In the genomic region with DNA sequence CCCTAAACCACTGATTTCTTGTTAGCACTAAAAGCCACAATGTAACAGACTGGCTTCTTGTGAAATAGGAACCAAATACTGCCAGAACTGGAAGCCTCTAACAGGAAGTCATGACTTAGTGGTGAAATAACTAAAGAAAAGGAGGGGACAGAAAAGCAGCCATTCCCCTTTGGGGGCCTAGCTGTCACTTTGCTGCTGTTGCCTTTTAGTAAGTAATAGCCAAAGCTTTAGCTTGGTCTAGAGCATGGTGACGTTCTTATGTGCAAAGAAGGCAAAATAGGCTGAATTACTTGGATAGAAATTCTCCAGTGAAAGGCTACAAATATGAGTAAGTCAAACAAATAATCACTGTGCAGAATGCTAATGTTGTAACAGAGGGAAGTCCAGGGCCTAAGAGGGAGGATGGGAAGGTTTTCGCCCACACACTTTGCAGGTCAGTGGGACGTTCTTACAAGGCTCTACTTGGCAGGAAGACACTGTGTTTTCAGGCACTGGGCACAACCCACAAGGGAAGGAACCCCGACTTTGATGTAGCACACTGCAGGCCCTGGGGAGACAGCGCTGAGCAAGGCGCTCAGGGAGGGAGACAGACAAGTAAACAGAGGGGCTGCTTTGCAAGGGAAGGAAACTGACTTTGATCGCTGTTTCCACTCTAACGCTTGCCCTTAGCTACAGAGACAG, we compare ENCODE assay signal across 8 cellular contexts. TPM values are rescaled to one million over a fixed set of nuclear protein-coding genes. Genes with fewer than 3 reads are reported as not detected.
A peak's percentile ranks its signal among the peaks of the same experiment; 100 is the strongest.
DNase-seq lines count a peak whose midpoint lies in the region; ATAC-seq lines count a peak whose summit lies in the region.

No MANE protein-coding gene starts in this region.

- DNase-seq in GM03348 (ENCODE audit: low spot score) = peak; percentile 23
- DNase-seq in NOMO-1 treated with dmso at 0.1 percent for 144 hours (lab: John Stamatoyannopoulos, UW; ENCODE audit: unreplicated experiment) = peak; percentile 68
- DNase-seq in central memory CD8-positive, alpha-beta T cell (ENCODE audit: low spot score in 2 of 2) = peak in 1 of 2 donors; percentile 44
- DNase-seq in naive thymus-derived CD8-positive, alpha-beta T cell = peak; percentile 19 to 71 (median 36)
- DNase-seq in ureter (ENCODE audit: low spot score) = no peak
- no peak for DNase-seq in NCI-H524 (lab: John Stamatoyannopoulos, UW)
- no peak for DNase-seq in NCI-H446 (lab: John Stamatoyannopoulos, UW)

- no peaks in the 10 kb centered on the region for H3K9me3 Mint-ChIP-seq in central memory CD8-positive, alpha-beta T cell
- H3K9me3 Mint-ChIP-seq in naive thymus-derived CD8-positive, alpha-beta T cell = no peaks in the 10 kb centered on the region

- ATAC-seq in central memory CD8-positive, alpha-beta T cell (replicated peaks; ENCODE audit: extremely low read depth, poor library complexity, severe bottlenecking) = peak; percentile 61
- peak; percentile 76 to 89 for ATAC-seq in naive thymus-derived CD8-positive, alpha-beta T cell
- no peak for ATAC-seq in HG03280 (IDR thresholded peaks at IDR 0.05; ENCODE audit: unreplicated experiment)

- H3K4me1 Mint-ChIP-seq in central memory CD8-positive, alpha-beta T cell = peaks cover 80% of the 10 kb centered on the region
- peaks cover 39 to 95% (median 89%) of the 10 kb centered on the region in 4 donors for H3K4me1 Mint-ChIP-seq in naive thymus-derived CD8-positive, alpha-beta T cell

- peak overlapping the region; percentile 91 for H3K27ac Mint-ChIP-seq in central memory CD8-positive, alpha-beta T cell (ENCODE audit: low read depth)
- peak overlapping the region in 9 of 10 donors; percentile 88 to 98 (median 93) for H3K27ac Mint-ChIP-seq in naive thymus-derived CD8-positive, alpha-beta T cell

- H3K36me3 Mint-ChIP-seq in central memory CD8-positive, alpha-beta T cell (ENCODE audit: insufficient read depth) = peaks cover 11% of the 10 kb centered on the region
- no peaks in the 10 kb centered on the region for H3K36me3 Mint-ChIP-seq in naive thymus-derived CD8-positive, alpha-beta T cell

- peak overlapping the region; percentile 73 for H3K4me3 Mint-ChIP-seq in central memory CD8-positive, alpha-beta T cell
- peak overlapping the region; percentile 54 to 81 (median 76) for H3K4me3 Mint-ChIP-seq in naive thymus-derived CD8-positive, alpha-beta T cell

- H3K27me3 Mint-ChIP-seq in central memory CD8-positive, alpha-beta T cell = no peaks in the 10 kb centered on the region
- H3K27me3 Mint-ChIP-seq in naive thymus-derived CD8-positive, alpha-beta T cell = no peaks in the 10 kb centered on the region

- POLR2A ChIA-PET in naive thymus-derived CD8-positive, alpha-beta T cell (lab: Charles Lee) = interaction anchor here (0.8 to 1.5 kb wide), 3 partner anchors 10 to 28 kb away, joined by 3 to 8 read pairs (median 4); no protein-coding TSS in a partner anchor

RNA-seq across cellular contexts. Expression of gene GAB3, which starts 16.6 kb away (rescaled TPM):
- 1 to 10 TPM; 9.9 to 10.0 TPM for total RNA-seq in naive thymus-derived CD8-positive, alpha-beta T cell
- 1 to 10 TPM in 2 of 3 donors, under 1 TPM in 1; 0.77 to 5.2 (median 1.2) TPM for polyA plus RNA-seq in naive thymus-derived CD8-positive, alpha-beta T cell
- total RNA-seq in ureter = 4.2 TPM

RNA-seq across cellular contexts. Expression of gene DKC1, which starts 28.4 kb away (rescaled TPM):
- total RNA-seq in naive thymus-derived CD8-positive, alpha-beta T cell = 10 to 100 TPM; 74.7 to 93.7 TPM
- 10 to 100 TPM; 38.6 to 56.5 (median 44.2) TPM for polyA plus RNA-seq in naive thymus-derived CD8-positive, alpha-beta T cell
- total RNA-seq in ureter = 73.8 TPM

Comparison
In these comparisons a context has a peak if more than half of its experiments do, and no peak if none do; other contexts are left out.
1. DNase-seq: peak in GM03348 (single experiment), NOMO-1 treated with dmso at 0.1 percent for 144 hours (single experiment) and naive thymus-derived CD8-positive, alpha-beta T cell (10 of 10); none in ureter (single experiment), NCI-H524 (0 of 2) and NCI-H446 (0 of 2).